8 cellular contexts compared by ENCODE assay signal in the genomic region with DNA sequence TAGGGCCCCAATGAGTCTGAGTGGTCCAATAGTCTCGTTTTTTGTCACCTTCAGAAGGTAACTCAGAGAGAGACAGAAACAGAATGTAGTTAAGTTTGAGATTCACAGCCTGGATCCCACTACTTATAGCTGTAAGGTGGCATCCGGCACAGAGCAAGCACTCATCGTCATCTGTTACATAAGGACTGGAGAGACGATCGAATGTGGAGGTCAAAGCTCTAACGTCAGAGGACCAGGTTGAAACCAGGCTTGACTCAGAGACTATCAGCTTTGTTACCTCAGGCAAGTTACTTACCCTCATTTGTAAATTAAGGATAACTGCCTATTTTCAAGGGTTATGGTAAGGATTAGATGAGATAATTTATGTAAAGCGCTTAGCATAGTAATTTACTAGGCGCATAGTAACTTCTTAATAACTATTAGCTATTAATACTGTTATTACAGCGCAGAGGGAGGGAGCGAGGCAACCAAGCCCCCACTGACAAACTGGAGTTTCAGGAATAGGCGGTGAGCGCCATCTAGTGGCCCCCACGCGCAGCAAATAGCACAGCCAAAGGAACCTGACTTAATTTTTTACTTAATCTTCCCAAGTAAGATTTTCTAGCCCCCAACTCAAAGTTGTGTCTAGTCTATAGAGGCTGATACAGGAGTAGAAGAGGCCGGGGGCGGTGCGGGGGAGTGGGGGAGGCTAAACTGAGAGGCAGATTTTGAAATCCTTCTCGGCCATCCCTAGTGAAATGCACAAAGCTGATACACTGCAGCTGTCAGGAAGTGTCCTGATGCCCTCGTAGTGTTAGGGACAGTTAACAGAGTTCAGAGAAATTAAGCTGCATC. TPM values are rescaled to one million over a fixed set of nuclear protein-coding genes. Genes with fewer than 3 reads are reported as not detected.
DNase-seq lines count a peak whose midpoint lies in the region; ATAC-seq and TF ChIP-seq lines count a peak whose summit lies in the region.

No MANE protein-coding gene starts in this region.

- DNase-seq in CD14-positive monocyte (ENCODE audit: low spot score) (no peak), RPMI7951 (ENCODE audit: low read depth) (peak; percentile 39), adrenal gland (peak; percentile 28 to 75 (median 40)), hepatocyte (ENCODE audit: low spot score) (peak; percentile 71), spleen (peak; percentile 76)

- H3K36me3 ChIP-seq in adrenal gland (replicated peaks in 1 of 2) (no peaks in the 10 kb centered on the region), hepatocyte (replicated peaks; ENCODE audit: insufficient read depth, low read depth) (no peaks in the 10 kb centered on the region), spleen (no peaks in the 10 kb centered on the region)

- H3K27me3 Mint-ChIP-seq in CD14-positive monocyte (ENCODE audit: low read depth in 3 of 3): peaks cover 0 to 3% (median 3%) of the 10 kb centered on the region in 3 donors

- ATAC-seq in GM18870 (IDR thresholded peaks at IDR 0.05; ENCODE audit: unreplicated experiment) (peak; percentile 67), HG03354 (IDR thresholded peaks at IDR 0.05; ENCODE audit: poor library complexity, severe bottlenecking, unreplicated experiment) (peak; percentile 85), GM19324 (IDR thresholded peaks at IDR 0.05; ENCODE audit: low FRiP score, unreplicated experiment) (no peak)

- H3K4me3 Mint-ChIP-seq in CD14-positive monocyte: no peak overlapping the region

- intact Hi-C loops in CD14-positive monocyte (cut with micrococcal nuclease) (no loop called here), adrenal gland (cut with DNase I) (loop anchor here in 1 of 2 donors (10.0 kb wide), 1 partner anchor 518 kb away; no protein-coding TSS in a partner anchor), spleen (cut with DNase I; ENCODE audit: low total_unique reads) (loop anchor here (5.0 kb wide), 1 partner anchor 511 kb away; no protein-coding TSS in a partner anchor)

- H3K4me1 Mint-ChIP-seq in CD14-positive monocyte: no peaks in the 10 kb centered on the region

- H3K27me3 ChIP-seq in adrenal gland: no peaks in the 10 kb centered on the region
- no peaks in the 10 kb centered on the region for H3K27me3 ChIP-seq in hepatocyte
- peaks cover 0 to 27% (median 4%) of the 10 kb centered on the region in 7 donors for H3K27me3 ChIP-seq in spleen (replicated peaks in 1 of 7)

- TF ChIP-seq CTCF in CD14-positive monocyte (IDR thresholded peaks at IDR 0.05) (peak; percentile 88), adrenal gland (IDR thresholded peaks at IDR 0.05) (peak; percentile 64 to 93 (median 77)), hepatocyte (IDR thresholded peaks at IDR 0.05; ENCODE audit: poor library complexity) (peak; percentile 98), spleen (IDR thresholded peaks at IDR 0.05 in 8 of 11, conservative IDR thresholded peaks at IDR 0.05 in 3 of 11) (peak in 10 of 11 experiments; percentile 44 to 85 (median 74))

- no peak overlapping the region for H2AFZ ChIP-seq in hepatocyte

- no peaks in the 10 kb centered on the region for H3K36me3 Mint-ChIP-seq in CD14-positive monocyte

- H3K9me3 Mint-ChIP-seq in CD14-positive monocyte: no peaks in the 10 kb centered on the region

- no peak overlapping the region for H3K4me3 ChIP-seq in adrenal gland
- no peak overlapping the region for H3K4me3 ChIP-seq in hepatocyte
- H3K4me3 ChIP-seq in spleen: no peak overlapping the region

- TF ChIP-seq POLR2A in adrenal gland (IDR thresholded peaks at IDR 0.05) (no peak), spleen (IDR thresholded peaks at IDR 0.05) (no peak)

- H3K9me3 ChIP-seq in adrenal gland (replicated peaks in 1 of 3) (no peaks in the 10 kb centered on the region), hepatocyte (ENCODE audit: low read depth) (no peaks in the 10 kb centered on the region), spleen (no peaks in the 10 kb centered on the region)

- H3K4me1 ChIP-seq in adrenal gland (replicated peaks in 1 of 2) (no peaks in the 10 kb centered on the region), hepatocyte (ENCODE audit: insufficient read depth) (no peaks in the 10 kb centered on the region), spleen (peaks cover 0 to 14% (median 3%) of the 10 kb centered on the region in 6 donors)

- WGBS in adrenal gland, 4 donors: 12 to 15% (median 14%) methylated on average over 19 of the region's 19 CpGs
- WGBS in hepatocyte (ENCODE audit: low lambda C conversion rate, missing lambda C conversion rate): 23% methylated on average over 19 of the region's 19 CpGs
- 17 to 20% (median 20%) methylated on average over 19 of the region's 19 CpGs for WGBS in spleen, 5 donors

- no peaks in the 10 kb centered on the region for H3K9me2 ChIP-seq in hepatocyte (replicated peaks; ENCODE audit: insufficient read depth)

- H3K79me2 ChIP-seq in hepatocyte: no peaks in the 10 kb centered on the region

- peak overlapping the region; percentile 51 for H3K4me2 ChIP-seq in hepatocyte

- H3K27ac ChIP-seq in adrenal gland: no peak overlapping the region
- no peak overlapping the region for H3K27ac ChIP-seq in hepatocyte
- H3K27ac ChIP-seq in spleen: no peak overlapping the region

- H4K20me1 ChIP-seq in hepatocyte (ENCODE audit: insufficient read depth, poor library complexity, severe bottlenecking): no peaks in the 10 kb centered on the region

- no peak overlapping the region for H3K27ac Mint-ChIP-seq in CD14-positive monocyte

RNA-seq across cellular contexts. Expression of a gene that starts 29.0 kb away (rescaled TPM):
- polyA plus RNA-seq in CD14-positive monocyte: 10 to 100 TPM; 65.9 to 84.0 TPM
- total RNA-seq in RPMI7951 (2014; rRNA removed; shearing (Covaris generic)): 69.1 and 82.4 TPM in 2 replicates
- 10 to 100 TPM; 58.9 to 85.3 (median 73.5) TPM for total RNA-seq in adrenal gland
- polyA plus RNA-seq in adrenal gland: 100 to 1,000 TPM in 1 of 3 donors, 10 to 100 TPM in 2; 15.5 to 118 (median 21.9) TPM
- 86.9 and 107 TPM in 2 replicates for total RNA-seq in hepatocyte
- polyA plus RNA-seq in hepatocyte: 40.0 and 44.8 TPM in 2 replicates
- total RNA-seq in spleen: 100 to 1,000 TPM in 2 of 7 donors, 10 to 100 TPM in 5; 72.9 to 110 (median 85.5) TPM
- polyA plus RNA-seq in spleen: 10 to 100 TPM; 28.2 to 42.2 (median 35.0) TPM
